In the genomic region with DNA sequence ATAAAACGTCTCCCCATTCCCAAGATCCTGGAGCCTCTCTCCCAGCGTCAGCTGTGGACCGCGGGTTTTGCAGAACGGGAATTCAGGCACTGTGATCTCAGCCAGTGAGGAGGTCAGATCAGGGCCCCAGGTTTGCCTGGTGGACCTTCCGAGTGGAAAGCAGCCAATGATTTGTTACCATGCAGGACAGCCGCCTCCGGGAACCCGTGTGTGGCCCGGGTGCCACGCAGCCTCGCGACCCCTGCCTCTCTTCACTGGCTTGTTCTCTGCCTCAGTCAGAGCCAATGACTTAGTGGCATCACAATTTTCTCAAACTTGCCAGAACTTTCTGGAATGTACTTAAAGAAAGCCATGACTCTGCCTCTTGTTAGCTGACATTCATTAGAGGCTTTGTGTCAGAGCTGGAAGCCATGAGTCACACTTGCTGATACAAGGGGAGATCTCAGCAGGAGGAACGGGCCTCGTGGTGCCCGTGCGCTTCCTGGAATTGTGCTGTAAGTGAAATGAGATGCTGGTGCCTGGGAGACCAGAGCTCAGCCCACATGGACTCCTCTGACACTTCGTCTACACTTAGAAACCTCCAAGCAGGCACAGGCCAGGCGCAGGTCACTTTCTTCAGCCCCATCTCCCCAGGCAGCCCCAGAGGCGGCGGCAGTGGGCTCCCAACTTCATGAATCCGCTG, we compare ENCODE assay signal across 8 cellular contexts.
DNase-seq lines count a peak whose midpoint lies in the region; ATAC-seq and TF ChIP-seq lines count a peak whose summit lies in the region.

No MANE protein-coding gene starts in this region.

- no peak overlapping the region for H3K4me3 ChIP-seq in hepatocyte
- H3K4me3 ChIP-seq in spleen: no peak overlapping the region

- H3K27me3 ChIP-seq in hepatocyte (no peaks in the 10 kb centered on the region), spleen (replicated peaks in 1 of 7) (no peaks in the 10 kb centered on the region)

- H3K4me2 ChIP-seq in hepatocyte: peak overlapping the region; percentile 4

- H3K9me2 ChIP-seq in hepatocyte (replicated peaks; ENCODE audit: insufficient read depth): no peaks in the 10 kb centered on the region

- no peak overlapping the region for H3K4me3 Mint-ChIP-seq in activated naive CD8-positive, alpha-beta T cell treated with anti-CD3 and anti-CD28 coated beads, Interleukin-2, amount 50 U/mL, for 24 hours

- peaks cover 6% of the 10 kb centered on the region for H3K4me1 Mint-ChIP-seq in activated naive CD8-positive, alpha-beta T cell treated with anti-CD3 and anti-CD28 coated beads, Interleukin-2, amount 50 U/mL, for 24 hours

- no peak overlapping the region for H2AFZ ChIP-seq in hepatocyte

- TF ChIP-seq POLR2A in spleen (IDR thresholded peaks at IDR 0.05): no peak

- peak; percentile 41 for DNase-seq in activated CD4-positive, alpha-beta T cell treated with anti-CD3 and anti-CD28 coated beads for 48 hours
- no peak for DNase-seq in activated CD4-positive, alpha-beta T cell treated with anti-CD3 and anti-CD28 coated beads for 1 hour
- no peak for DNase-seq in activated naive CD8-positive, alpha-beta T cell treated with anti-CD3 and anti-CD28 coated beads, Interleukin-2, amount 50 U/mL, for 24 hours
- peak; percentile 81 for DNase-seq in hepatocyte (ENCODE audit: low spot score)
- peak; percentile 94 for DNase-seq in stromal cell of bone marrow (ENCODE audit: low read depth)
- DNase-seq in NOMO-1 treated with DMSO at 0.1 percent for 48 hours (lab: John Stamatoyannopoulos, UW; ENCODE audit: unreplicated experiment): no peak
- DNase-seq in spleen: no peak
- no peak for DNase-seq in D341Med (ENCODE audit: low spot score)

- ATAC-seq in activated naive CD8-positive, alpha-beta T cell treated with anti-CD3 and anti-CD28 coated beads, Interleukin-2, amount 50 U/mL, for 24 hours: peak; percentile 73

- no peaks in the 10 kb centered on the region for H3K36me3 ChIP-seq in hepatocyte (replicated peaks; ENCODE audit: insufficient read depth, low read depth)
- H3K36me3 ChIP-seq in spleen: no peaks in the 10 kb centered on the region

- H3K36me3 Mint-ChIP-seq in activated naive CD8-positive, alpha-beta T cell treated with anti-CD3 and anti-CD28 coated beads, Interleukin-2, amount 50 U/mL, for 24 hours (ENCODE audit: low read depth): no peaks in the 10 kb centered on the region

- no peaks in the 10 kb centered on the region for H4K20me1 ChIP-seq in hepatocyte (ENCODE audit: insufficient read depth, poor library complexity, severe bottlenecking)

- H3K9me3 ChIP-seq in hepatocyte (ENCODE audit: low read depth) (no peaks in the 10 kb centered on the region), spleen (no peaks in the 10 kb centered on the region)

- peaks cover 18% of the 10 kb centered on the region for H3K4me1 ChIP-seq in hepatocyte (ENCODE audit: insufficient read depth)
- H3K4me1 ChIP-seq in spleen: no peaks in the 10 kb centered on the region

- WGBS in hepatocyte (ENCODE audit: low lambda C conversion rate, missing lambda C conversion rate): 63% methylated on average over 22 of the region's 22 CpGs
- 86 to 90% (median 87%) methylated on average over 21 to 22 of the region's 22 CpGs for WGBS in spleen, 5 donors

- intact Hi-C loops in spleen (cut with DNase I; ENCODE audit: low total_unique reads): no loop called here

- no peak for TF ChIP-seq CTCF in hepatocyte (IDR thresholded peaks at IDR 0.05; ENCODE audit: poor library complexity)
- TF ChIP-seq CTCF in spleen (IDR thresholded peaks at IDR 0.05 in 8 of 11, conservative IDR thresholded peaks at IDR 0.05 in 3 of 11): no peak

- H3K27me3 Mint-ChIP-seq in activated naive CD8-positive, alpha-beta T cell treated with anti-CD3 and anti-CD28 coated beads, Interleukin-2, amount 50 U/mL, for 24 hours: no peaks in the 10 kb centered on the region

- H3K79me2 ChIP-seq in hepatocyte: no peaks in the 10 kb centered on the region

- H3K27ac ChIP-seq in hepatocyte (peak overlapping the region; percentile 73), spleen (peak overlapping the region in 1 of 8 donors; percentile 56)

- no peak overlapping the region for H3K27ac Mint-ChIP-seq in activated naive CD8-positive, alpha-beta T cell treated with anti-CD3 and anti-CD28 coated beads, Interleukin-2, amount 50 U/mL, for 24 hours

- no peaks in the 10 kb centered on the region for H3K9me3 Mint-ChIP-seq in activated naive CD8-positive, alpha-beta T cell treated with anti-CD3 and anti-CD28 coated beads, Interleukin-2, amount 50 U/mL, for 24 hours

Comparison
In these comparisons a context has a peak if more than half of its experiments do, and no peak if none do; other contexts are left out.
1. DNase-seq: peak in activated CD4-positive, alpha-beta T cell treated with anti-CD3 and anti-CD28 coated beads for 48 hours (single experiment), hepatocyte (single experiment) and stromal cell of bone marrow (single experiment); none in activated CD4-positive, alpha-beta T cell treated with anti-CD3 and anti-CD28 coated beads for 1 hour (single experiment), activated naive CD8-positive, alpha-beta T cell treated with anti-CD3 and anti-CD28 coated beads, Interleukin-2, amount 50 U/mL, for 24 hours (single experiment), NOMO-1 treated with DMSO at 0.1 percent for 48 hours (single experiment), spleen (single experiment) and D341Med (single experiment).